Comparison of ENCODE assay signal across 1 cellular context in the genomic region with DNA sequence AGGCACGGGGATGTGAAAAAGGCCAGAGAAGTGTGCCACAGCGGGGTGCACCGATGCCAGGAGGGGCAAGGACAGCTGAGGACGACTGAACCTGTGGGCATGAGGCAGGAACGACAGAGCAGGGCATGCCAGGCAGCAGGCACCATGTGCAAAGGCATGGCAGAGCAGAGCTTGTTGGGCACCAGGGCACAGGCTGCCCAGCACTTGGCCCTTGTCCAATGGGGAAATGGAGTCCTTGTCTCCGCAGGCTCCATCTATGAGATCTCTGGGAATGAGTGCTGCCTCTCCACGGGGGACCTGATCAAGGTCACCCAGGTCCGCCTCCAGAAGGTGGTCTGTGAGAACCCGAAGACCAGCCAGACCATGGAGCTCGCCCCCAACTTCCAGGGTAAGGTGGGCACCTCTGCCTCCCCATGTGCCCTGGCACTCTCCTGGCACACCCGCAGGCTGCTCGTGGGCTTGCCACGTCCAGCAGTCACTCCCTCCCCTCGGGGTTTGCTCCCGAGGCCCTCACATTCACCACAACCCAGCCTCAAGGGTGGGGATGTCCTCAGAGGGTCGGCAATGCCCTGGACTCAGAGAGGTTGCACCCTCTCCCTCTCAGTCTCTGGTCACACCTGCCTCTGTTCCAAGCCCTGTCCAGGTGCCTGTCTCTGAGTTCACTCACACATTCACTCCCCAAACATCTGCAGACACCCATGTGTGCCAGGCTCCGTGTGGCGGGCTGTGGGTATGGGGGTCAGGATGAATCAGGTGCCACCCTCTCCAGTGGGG.
TF ChIP-seq lines count a peak whose summit lies in the region.

No MANE protein-coding gene starts in this region.

TF ChIP-seq in K562, 482 proteins besides CTCF, POLR2A, EP300 and RAD21:
- TF ChIP-seq NR2C1 (IDR thresholded peaks at IDR 0.05) (no peak), NR2C1 (tag; IDR thresholded peaks at IDR 0.05) (no peak), NFIC (IDR thresholded peaks at IDR 0.05) (peak; percentile 17; the same call in 1 of the 2 replicates)
